Comparison of ENCODE assay signal across 8 cellular contexts in the genomic region with DNA sequence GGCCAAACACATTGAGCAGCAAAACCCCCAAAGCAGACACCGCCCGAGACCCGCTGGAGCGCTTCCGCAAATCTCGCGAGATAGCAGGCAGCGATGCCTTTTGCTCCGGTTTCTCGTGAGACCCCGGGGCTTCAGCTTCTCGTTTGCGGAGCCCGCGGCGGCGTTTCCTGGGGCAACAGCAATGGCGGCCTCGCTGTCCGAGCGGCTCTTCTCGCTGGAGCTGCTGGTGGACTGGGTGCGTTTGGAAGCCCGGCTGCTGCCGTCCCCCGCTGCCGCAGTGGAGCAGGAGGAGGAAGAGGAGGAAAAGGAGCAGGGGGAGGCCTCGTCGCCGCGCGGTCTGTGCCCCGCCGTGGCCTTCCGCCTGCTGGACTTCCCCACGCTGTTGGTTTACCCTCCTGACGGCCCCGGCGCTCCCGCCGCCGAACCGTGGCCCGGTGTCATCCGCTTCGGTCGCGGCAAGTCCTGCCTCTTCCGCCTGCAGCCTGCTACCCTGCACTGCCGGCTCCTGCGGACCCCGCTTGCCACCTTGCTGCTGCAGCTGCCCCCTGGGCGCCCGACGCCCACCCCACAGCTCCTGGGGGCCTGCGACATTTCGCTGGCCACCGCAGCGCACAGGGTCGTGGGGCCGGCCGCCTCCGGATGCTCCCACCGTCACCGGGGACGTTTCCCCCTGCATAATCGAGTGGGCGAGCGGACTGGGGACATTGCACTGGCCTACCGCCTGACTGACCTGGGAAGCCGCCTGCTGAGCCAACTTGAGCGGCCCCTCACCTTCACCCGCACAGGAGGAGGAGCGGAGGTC. TPM values are rescaled to one million over a fixed set of nuclear protein-coding genes. Genes with fewer than 3 reads are reported as not detected.
DNase-seq lines count a peak whose midpoint lies in the region; ATAC-seq and TF ChIP-seq lines count a peak whose summit lies in the region.

A gene with protein sequence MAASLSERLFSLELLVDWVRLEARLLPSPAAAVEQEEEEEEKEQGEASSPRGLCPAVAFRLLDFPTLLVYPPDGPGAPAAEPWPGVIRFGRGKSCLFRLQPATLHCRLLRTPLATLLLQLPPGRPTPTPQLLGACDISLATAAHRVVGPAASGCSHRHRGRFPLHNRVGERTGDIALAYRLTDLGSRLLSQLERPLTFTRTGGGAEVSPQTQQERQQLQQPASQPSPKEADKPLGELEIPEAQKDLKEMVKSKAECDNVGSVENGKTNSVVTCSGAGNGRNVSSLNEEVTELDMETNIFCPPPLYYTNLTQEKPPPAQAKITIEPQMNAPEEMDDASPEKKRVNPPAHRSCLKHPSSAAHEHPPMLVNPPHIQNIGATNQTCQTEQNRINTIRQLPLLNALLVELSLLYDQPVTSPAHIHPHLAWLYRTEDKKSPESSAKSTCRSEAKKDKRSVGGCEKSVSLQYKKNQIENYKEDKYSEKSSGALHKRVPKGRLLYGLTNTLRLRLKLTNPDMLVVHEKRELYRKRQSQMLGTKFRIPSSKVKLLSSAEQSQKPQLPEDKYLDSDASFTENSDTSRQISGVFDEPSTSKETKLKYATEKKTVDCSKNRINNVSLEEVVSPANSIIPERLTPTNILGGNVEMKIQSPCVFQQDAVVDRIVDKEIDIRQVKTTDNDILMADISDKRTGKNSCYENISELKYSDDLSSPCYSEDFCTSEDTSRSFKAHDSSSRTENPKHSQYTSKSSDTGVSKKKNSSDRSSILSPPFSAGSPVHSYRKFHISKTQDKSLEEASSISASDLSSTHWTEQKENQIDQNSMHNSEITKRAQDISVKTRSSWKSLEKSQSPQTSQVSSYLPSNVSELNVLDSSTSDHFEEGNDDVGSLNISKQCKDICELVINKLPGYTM (plus strand): TSS at position 148 of the 802 bp plus-strand sequence. CDS start 34 bp downstream, at position 182.

- H3K36me3 ChIP-seq in endodermal cell (ENCODE audit: control insufficient read depth, insufficient read depth, low read length) = no peaks in the 10 kb centered on the region

- peak within 1 kb of the TSS; percentile 79 for H3K9ac ChIP-seq in endodermal cell (ENCODE audit: extremely low read depth, low read length, poor library complexity, severe bottlenecking)

- peaks cover 7% of the 10 kb centered on the region for H3K9me3 Mint-ChIP-seq in endodermal cell
- peaks cover 21% of the 10 kb centered on the region for H3K9me3 Mint-ChIP-seq in mesothelial cell of epicardium

- H3K4me3 Mint-ChIP-seq in endodermal cell = peak within 1 kb of the TSS; percentile 70
- peak within 1 kb of the TSS; percentile 70 for H3K4me3 Mint-ChIP-seq in mesothelial cell of epicardium

- H3K4me3 ChIP-seq in endodermal cell (ENCODE audit: low read length) = peak within 1 kb of the TSS; percentile 81

- H3K4me1 ChIP-seq in endodermal cell (ENCODE audit: control insufficient read depth, insufficient read depth, low read length) = no peaks in the 10 kb centered on the region

- H3K27ac Mint-ChIP-seq in endodermal cell = peak within 1 kb of the TSS; percentile 89
- H3K27ac Mint-ChIP-seq in mesothelial cell of epicardium = no peak within 1 kb of the TSS

- whole genome bisulfite sequencing in endodermal cell (ENCODE audit: insufficient coverage in 1 of 2, insufficient read length in 1 of 2), 2 experiments = 4 to 23% methylated on average over 16 to 74 of the region's 74 CpGs

- H3K36me3 Mint-ChIP-seq in endodermal cell (ENCODE audit: low read depth) = no peaks in the 10 kb centered on the region
- H3K36me3 Mint-ChIP-seq in mesothelial cell of epicardium = peaks cover 5% of the 10 kb centered on the region

- H3K27ac ChIP-seq in endodermal cell (ENCODE audit: low read depth, low read length) = peak within 1 kb of the TSS; percentile 19

- H3K4me1 Mint-ChIP-seq in endodermal cell = peaks cover 9% of the 10 kb centered on the region
- peaks cover 4% of the 10 kb centered on the region for H3K4me1 Mint-ChIP-seq in mesothelial cell of epicardium

- no peak for TF ChIP-seq CTCF in endodermal cell (conservative IDR thresholded peaks at IDR 0.05)
- no peak for TF ChIP-seq CTCF in mesothelial cell of epicardium (IDR thresholded peaks at IDR 0.05; ENCODE audit: unreplicated experiment)

- H3K27me3 ChIP-seq in endodermal cell (ENCODE audit: control insufficient read depth, insufficient read depth, low read length, poor library complexity, severe bottlenecking) = no peaks in the 10 kb centered on the region

- ATAC-seq in GM18517 (IDR thresholded peaks at IDR 0.05; ENCODE audit: unreplicated experiment) (peak; percentile 64), HG03045 (IDR thresholded peaks at IDR 0.05; ENCODE audit: unreplicated experiment) (peak; percentile 94)

- H3K27me3 Mint-ChIP-seq in endodermal cell (ENCODE audit: insufficient read depth) (no peaks in the 10 kb centered on the region), mesothelial cell of epicardium (ENCODE audit: low read depth) (no peaks in the 10 kb centered on the region)

- H3K9me3 ChIP-seq in endodermal cell (ENCODE audit: control insufficient read depth, low read length) = no peaks in the 10 kb centered on the region

- DNase-seq in NCI-H526 (lab: John Stamatoyannopoulos, UW) (peak; percentile 72 to 88), endodermal cell (peak; percentile 92), mesothelial cell of epicardium (ENCODE audit: low spot score in 2 of 2, unreplicated experiment in 2 of 2) (peak; percentile 26 to 45), H4 (ENCODE audit: low spot score) (no peak)
- DNase-seq in activated CD8-positive, alpha-beta memory T cell treated with anti-CD3 and anti-CD28 coated beads, Interleukin-2, amount 50 U/mL, for 4 hours = peak; percentile 70
- peak; percentile 30 for DNase-seq in stimulated activated CD8-positive, alpha-beta memory T cell treated with anti-CD3 and anti-CD28 coated beads, Interleukin-15, amount 100 ng/mL, for 1 hour (ENCODE audit: low read depth)

RNA-seq across cellular contexts. Expression of the gene that starts here (rescaled TPM):
- 1 to 10 TPM; 2.9 to 3.9 TPM for total RNA-seq in endodermal cell
- polyA plus RNA-seq in endodermal cell (2013, experiment 1 of 2) = 3.1 TPM
- 3.3 TPM for polyA plus RNA-seq in endodermal cell (2013, experiment 2 of 2)
- 2.1 to 2.3 TPM (median 2.2 TPM) in 3 replicates for total RNA-seq in mesothelial cell of epicardium
- 0.19 TPM in 1 of 2 replicates, not detected in the other for total RNA-seq in H4 (2014; rRNA removed; shearing (Covaris generic))
